In the genomic region with DNA sequence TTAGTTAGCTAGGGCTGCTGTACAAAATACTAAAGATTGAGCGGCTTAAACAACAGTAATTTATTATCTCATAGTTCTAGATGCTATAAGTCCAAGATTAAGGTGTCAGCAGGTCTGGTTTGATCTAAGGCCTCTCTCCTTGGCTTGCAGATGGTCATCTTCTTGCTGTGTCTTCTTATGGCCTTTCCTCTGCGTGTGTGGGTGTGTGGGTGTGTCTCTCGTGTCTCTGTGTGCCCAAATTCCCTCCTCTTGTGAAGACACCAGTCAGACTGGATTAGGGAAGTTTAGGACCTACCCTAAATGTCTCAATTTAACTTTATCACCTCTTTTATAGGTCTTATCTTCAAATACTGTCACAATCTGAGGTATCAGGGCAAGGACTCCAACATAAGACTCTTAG, we compare ENCODE assay signal across 21 cellular contexts.
"Had no signal": no experiment of that assay in that cellular context is flagged by ENCODE, and none has a peak within 500 bp of the region (broad histone marks: within the 10 kb centered on the region; RNA-seq: fewer than 3 reads in every experiment).

No MANE protein-coding gene starts in this region.

- H3K4me3 Mint-ChIP-seq: activated CD8-positive, alpha-beta T cell treated with anti-CD3 and anti-CD28 coated beads, Interleukin-2, amount 10 ng/mL, durations not matched to agents 7 days and 5 days; activated T-cell treated with anti-CD3 and anti-CD28 coated beads, Interleukin-2, amount 50 U/mL, for 72 hours; central memory CD8-positive, alpha-beta T cell; neural crest cell; stimulated activated naive CD8-positive, alpha-beta T cell treated with anti-CD3 and anti-CD28 coated beads, Interleukin-15, amount 100 ng/mL, for 72 hours; T-cell had no signal

- H3K4me1 Mint-ChIP-seq: neural crest cell had no signal

- ATAC-seq: activated CD8-positive, alpha-beta T cell treated with anti-CD3 and anti-CD28 coated beads, Interleukin-2, amount 10 ng/mL, durations not matched to agents 7 days and 5 days; activated T-cell treated with anti-CD3 and anti-CD28 coated beads, Interleukin-2, amount 50 U/mL, for 72 hours; psoas muscle; sciatic nerve; stimulated activated naive CD8-positive, alpha-beta T cell treated with anti-CD3 and anti-CD28 coated beads, Interleukin-15, amount 100 ng/mL, for 72 hours; T-cell had no signal

- DNase-seq: activated CD4-positive, alpha-beta T cell treated with anti-CD3 and anti-CD28 coated beads for 48 hours; activated CD8-positive, alpha-beta memory T cell treated with anti-CD3 and anti-CD28 coated beads, Interleukin-2, amount 50 U/mL, for 4 hours; activated CD8-positive, alpha-beta T cell treated with anti-CD3 and anti-CD28 coated beads, Interleukin-2, amount 10 ng/mL, durations not matched to agents 7 days and 5 days; activated gamma-delta T cell; activated T-cell treated with anti-CD3 and anti-CD28 coated beads, Interleukin-2, amount 50 U/mL, for 72 hours; anterior cingulate cortex; brain microvascular endothelial cell; foreskin fibroblast; hypothalamus; kidney glomerular epithelial cell; psoas muscle; spleen; stimulated activated naive CD8-positive, alpha-beta T cell treated with anti-CD3 and anti-CD28 coated beads, Interleukin-15, amount 100 ng/mL, for 72 hours; T-cell; T-helper 9 cell; upper lobe of left lung had no signal

- H3K9me3 Mint-ChIP-seq: central memory CD8-positive, alpha-beta T cell had no signal

- H3K27ac Mint-ChIP-seq: activated CD8-positive, alpha-beta T cell treated with anti-CD3 and anti-CD28 coated beads, Interleukin-2, amount 10 ng/mL, durations not matched to agents 7 days and 5 days; activated T-cell treated with anti-CD3 and anti-CD28 coated beads, Interleukin-2, amount 50 U/mL, for 72 hours; stimulated activated naive CD8-positive, alpha-beta T cell treated with anti-CD3 and anti-CD28 coated beads, Interleukin-15, amount 100 ng/mL, for 72 hours had no signal

- H3K27me3 Mint-ChIP-seq: central memory CD8-positive, alpha-beta T cell; stimulated activated naive CD8-positive, alpha-beta T cell treated with anti-CD3 and anti-CD28 coated beads, Interleukin-15, amount 100 ng/mL, for 72 hours; T-cell had no signal

- H3K27me3 ChIP-seq: brain microvascular endothelial cell, esophagus muscularis mucosa, spleen, upper lobe of left lung had no signal

- H3K4me3 ChIP-seq: coronary artery, esophagus muscularis mucosa, psoas muscle, spleen, upper lobe of left lung had no signal

- H3K27ac ChIP-seq: brain microvascular endothelial cell, coronary artery, esophagus muscularis mucosa, psoas muscle, spleen, upper lobe of left lung had no signal

- H3K9me3 ChIP-seq: esophagus muscularis mucosa, upper lobe of left lung had no signal

- H3K36me3 ChIP-seq: brain microvascular endothelial cell, esophagus muscularis mucosa, spleen, upper lobe of left lung had no signal
